In the genomic region with DNA sequence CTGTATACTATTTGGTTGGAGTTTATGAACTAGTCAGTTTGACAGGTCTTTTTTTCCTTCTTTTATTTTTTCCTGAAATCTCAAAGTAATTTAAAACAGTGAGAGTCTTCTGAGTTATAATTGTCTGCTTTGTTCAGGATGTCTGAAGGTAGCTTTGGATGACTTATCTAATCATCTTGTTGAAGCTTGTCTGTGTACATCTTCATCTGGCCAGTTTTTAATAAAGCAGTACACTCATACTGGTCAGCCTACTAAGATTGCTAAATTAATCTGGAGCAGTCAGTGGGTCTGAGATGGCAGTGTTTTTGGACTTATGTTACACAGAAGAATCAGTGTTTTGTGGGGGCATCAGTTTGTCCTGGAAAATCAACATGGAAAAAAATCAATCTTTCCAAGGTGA, we compare ENCODE assay signal across 20 cellular contexts.
"Had no signal": no experiment of that assay in that cellular context is flagged by ENCODE, and none has a peak within 500 bp of the region (broad histone marks: within the 10 kb centered on the region; RNA-seq: fewer than 3 reads in every experiment).

No MANE protein-coding gene starts in this region.

- H3K36me3 ChIP-seq: cardiac muscle cell, esophagus muscularis mucosa, left lung, lower lobe of right lung, pancreas, prostate gland, tibial nerve had no signal

- H3K27ac ChIP-seq: cardiac muscle cell, coronary artery, dorsolateral prefrontal cortex, esophagus muscularis mucosa, left lung, lower lobe of right lung, pancreas, prostate gland, tibial nerve had no signal

- H3K4me3 ChIP-seq: cardiac muscle cell, coronary artery, dorsolateral prefrontal cortex, esophagus muscularis mucosa, left lung, lower lobe of right lung, pancreas, prostate gland, tibial nerve had no signal

- H3K27me3 ChIP-seq: cardiac muscle cell, dorsolateral prefrontal cortex, esophagus muscularis mucosa, left lung, pancreas, tibial nerve had no signal

- H3K4me1 ChIP-seq: esophagus muscularis mucosa, left lung, lower lobe of right lung, pancreas, prostate gland, tibial nerve had no signal

- DNase-seq: activated CD4-positive, alpha-beta T cell treated with anti-CD3 and anti-CD28 coated beads for 36 hours; activated CD4-positive, CD25-positive, alpha-beta regulatory T cell; activated CD8-positive, alpha-beta memory T cell treated with anti-CD3 and anti-CD28 coated beads, Interleukin-2, amount 10 ng/mL, durations not matched to agents 7 days and 5 days; activated CD8-positive, alpha-beta T cell treated with anti-CD3 and anti-CD28 coated beads, Interleukin-2, amount 10 ng/mL, durations not matched to agents 7 days and 5 days; activated naive CD8-positive, alpha-beta T cell treated with anti-CD3 and anti-CD28 coated beads, Interleukin-2, amount 50 U/mL, for 24 hours; activated T-cell treated with anti-CD3 and anti-CD28 coated beads, Interleukin-2, amount 50 U/mL, for 48 hours; dorsolateral prefrontal cortex; effector memory CD4-positive, alpha-beta T cell; left lung; lower lobe of right lung; naive B cell; nucleus accumbens; pancreas; retina; stimulated activated naive CD4-positive, alpha-beta T cell treated with Interleukin-2 at 50 U/mL for 16 hours had no signal

- H3K9me3 ChIP-seq: esophagus muscularis mucosa, lower lobe of right lung, pancreas, prostate gland, tibial nerve had no signal

- ATAC-seq: activated CD4-positive, alpha-beta T cell treated with anti-CD3 and anti-CD28 coated beads for 36 hours; activated CD8-positive, alpha-beta memory T cell treated with anti-CD3 and anti-CD28 coated beads, Interleukin-2, amount 10 ng/mL, durations not matched to agents 7 days and 5 days; activated CD8-positive, alpha-beta T cell treated with anti-CD3 and anti-CD28 coated beads, Interleukin-2, amount 10 ng/mL, durations not matched to agents 7 days and 5 days; activated naive CD8-positive, alpha-beta T cell treated with anti-CD3 and anti-CD28 coated beads, Interleukin-2, amount 50 U/mL, for 24 hours; left lung; lower lobe of right lung; pancreas had no signal
